Comparison of ENCODE assay signal across 22 cellular contexts in genomic region chr10:101103430-101103829, GRCh38. TPM values are rescaled to one million over a fixed set of nuclear protein-coding genes. Genes with fewer than 3 reads are reported as not detected.
"Had no signal": no experiment of that assay in that cellular context is flagged by ENCODE, and none has a peak within 500 bp of the region (broad histone marks: within the 10 kb centered on the region; RNA-seq: fewer than 3 reads in every experiment).

No MANE protein-coding gene starts in this region.

- H3K9me3 ChIP-seq: left ventricle myocardium inferior, lower lobe of right lung, ovary had no signal

- H3K27me3 ChIP-seq: ovary had no signal

- H3K36me3 ChIP-seq: left ventricle myocardium inferior, lower lobe of right lung, neural progenitor cell, ovary had no signal

- DNase-seq: dermis blood vessel endothelial cell; foreskin melanocyte; head of caudate nucleus; kidney; left cardiac atrium; left ventricle myocardium inferior; lower lobe of right lung; mesenchymal stem cell; midbrain; nucleus accumbens; ovary; right cardiac atrium; small intestine; stimulated activated CD4-positive, alpha-beta T cell treated with anti-CD3 and anti-CD28 coated beads, Interleukin-12 subunit alpha, Interleukin-12 subunit beta, amount 100 ng/mL, for 4 hours; stimulated activated naive CD4-positive, alpha-beta T cell; trophoblast cell had no signal

- H3K4me3 ChIP-seq: hepatocyte, left ventricle myocardium inferior, lower lobe of right lung, neural progenitor cell, ovary had no signal

- H3K27ac ChIP-seq: hepatocyte, left ventricle myocardium inferior, lower lobe of right lung, neural progenitor cell, ovary had no signal

- ATAC-seq: left cardiac atrium; lower lobe of right lung; natural killer cell treated with Interleukin-12 subunit alpha and Interleukin-12 subunit beta and Interleukin-15 and Interleukin-18, amount 100 ng/mL, for 72 hours; right cardiac atrium had no signal

- H3K4me1 ChIP-seq: left ventricle myocardium inferior, lower lobe of right lung, neural progenitor cell had no signal

- H3K9ac ChIP-seq: neural progenitor cell had no signal

RNA-seq across cellular contexts. Expression of gene TLX1, which starts 27.7 kb away (rescaled TPM):
- total RNA-seq: dermis blood vessel endothelial cell; epithelial cell of proximal tubule; hepatocyte; kidney; left ventricle myocardium inferior; lower lobe of right lung; natural killer cell treated with Interleukin-12 subunit alpha and Interleukin-12 subunit beta and Interleukin-15 and Interleukin-18, amount 100 ng/mL, for 72 hours; ovary; progenitor cell of endocrine pancreas; urinary bladder had no signal
